In genomic region chr19:54207908-54208783, GRCh38 we compare ENCODE assay signal across 8 cellular contexts. TPM values are rescaled to one million over a fixed set of nuclear protein-coding genes. Genes with fewer than 3 reads are reported as not detected.
A peak's percentile ranks its signal among the peaks of the same experiment; 100 is the strongest.
DNase-seq lines count a peak whose midpoint lies in the region; ATAC-seq and TF ChIP-seq lines count a peak whose summit lies in the region.

No MANE protein-coding gene starts in this region.

- DNase-seq in GM10266 (ENCODE audit: extremely low spot score) (peak; percentile 43), RPMI7951 (ENCODE audit: low read depth) (peak; percentile 62), body of pancreas (peak; percentile 69 to 94 (median 79)), left kidney (ENCODE audit: low read depth, low spot score) (peak; percentile 26), NCI-H2107 (lab: John Stamatoyannopoulos, UW) (no peak)
- DNase-seq in stimulated activated CD4-positive, alpha-beta T cell treated with anti-CD3 and anti-CD28 coated beads, Interleukin-4, amount 100 ng/mL, for 1 hour = peak; percentile 25

- H3K4me3 ChIP-seq in body of pancreas = no peak overlapping the region

- TF ChIP-seq CTCF in GM10266 (IDR thresholded peaks at IDR 0.05; ENCODE audit: control insufficient read depth, insufficient read depth, low read depth, missing control alignments) (no peak), body of pancreas (IDR thresholded peaks at IDR 0.05) (no peak)

- H3K27ac ChIP-seq in body of pancreas = peak overlapping the region; percentile 94 to 97 (median 96)

- H3K27me3 ChIP-seq in body of pancreas = no peaks in the 10 kb centered on the region

- H3K4me1 ChIP-seq in body of pancreas = peaks cover 84% of the 10 kb centered on the region

- intact Hi-C loops in body of pancreas (cut with DNase I) = no loop called here

- no peaks in the 10 kb centered on the region for H3K9me3 ChIP-seq in body of pancreas

- peak; percentile 36 for ATAC-seq in HG02798 (IDR thresholded peaks at IDR 0.05; ENCODE audit: poor library complexity, unreplicated experiment)
- ATAC-seq in body of pancreas = peak; percentile 46
- no peak for ATAC-seq in GM21528 (IDR thresholded peaks at IDR 0.05; ENCODE audit: low FRiP score, unreplicated experiment)

- WGBS in body of pancreas, 2 donors = 62 to 71% methylated on average over 15 to 20 of the region's 21 CpGs

- TF ChIP-seq POLR2A in body of pancreas (IDR thresholded peaks at IDR 0.05) = peak; percentile 6 to 61 (median 47)

- H3K36me3 ChIP-seq in body of pancreas (replicated peaks in 1 of 2; ENCODE audit: insufficient read depth in 1 of 2, low read depth in 2 of 2) = peaks cover 5 to 23% of the 10 kb centered on the region in 2 donors

RNA-seq across cellular contexts. Expression of gene RPS9, which starts 7.5 kb away (rescaled TPM):
- total RNA-seq in RPMI7951 (2014; rRNA removed; shearing (Covaris generic)) = 1,692 and 2,035 TPM in 2 replicates
- 1,000 to 10,000 TPM; 1,319 to 1,729 TPM for total RNA-seq in body of pancreas

RNA-seq across cellular contexts. Expression of gene LILRB3, which starts 14.7 kb away (rescaled TPM):
- not detected in 2 replicates for total RNA-seq in RPMI7951 (2014; rRNA removed; shearing (Covaris generic))
- 1 to 10 TPM in 1 of 2 donors, under 1 TPM in 1; 0.33 to 2.1 TPM for total RNA-seq in body of pancreas

RNA-seq across cellular contexts. Expression of gene TSEN34, which starts 17.0 kb away (rescaled TPM):
- total RNA-seq in RPMI7951 (2014; rRNA removed; shearing (Covaris generic)) = 125 and 166 TPM in 2 replicates
- 10 to 100 TPM; 33.9 to 56.6 TPM for total RNA-seq in body of pancreas

RNA-seq across cellular contexts. Expression of gene MBOAT7, which starts 18.8 kb away (rescaled TPM):
- 174 and 183 TPM in 2 replicates for total RNA-seq in RPMI7951 (2014; rRNA removed; shearing (Covaris generic))
- 10 to 100 TPM; 40.5 to 98.9 TPM for total RNA-seq in body of pancreas

RNA-seq across cellular contexts. Expression of gene LILRA6, which starts 34.4 kb away (rescaled TPM):
- total RNA-seq in RPMI7951 (2014; rRNA removed; shearing (Covaris generic)) = not detected in 2 replicates
- total RNA-seq in body of pancreas = not detected
